ENCODE assay signal across 2 cellular contexts in genomic region chr17:13694934-13695333, GRCh38.
"Had no signal": no experiment of that assay in that cellular context is flagged by ENCODE, and none has a peak within 500 bp of the region (broad histone marks: within the 10 kb centered on the region; RNA-seq: fewer than 3 reads in every experiment).

No MANE protein-coding gene starts in this region.

- DNase-seq: GDM1 had no signal

- H3K4me3 ChIP-seq: GM12878 had no signal
